ENCODE assay signal across 13 cellular contexts in genomic region chr3:52121813-52122212, GRCh38. TPM values are rescaled to one million over a fixed set of nuclear protein-coding genes. Genes with fewer than 3 reads are reported as not detected.
A peak's percentile ranks its signal among the peaks of the same experiment; 100 is the strongest.
DNase-seq lines count a peak whose midpoint lies in the region; ATAC-seq, FAIRE-seq and TF ChIP-seq lines count a peak whose summit lies in the region.
"Had no signal": no experiment of that assay in that cellular context is flagged by ENCODE, and none has a peak within 500 bp of the region (broad histone marks: within the 10 kb centered on the region; RNA-seq: fewer than 3 reads in every experiment).

No MANE protein-coding gene starts in this region.

- no peak for TF ChIP-seq POLR2A in right lobe of liver (IDR thresholded peaks at IDR 0.05)
- no peak for TF ChIP-seq POLR2A in HepG2 (IDR thresholded peaks at IDR 0.05; ENCODE audit: insufficient read depth in 1 of 2, low read depth in 2 of 2, low read length in 2 of 2)

- CTCF ChIA-PET in HepG2 (lab: Yijun Ruan, JAX; ENCODE audit: low intra/inter-chr PET ratio, low total read pairs) = interaction anchor here (3.6 kb wide), 1 partner anchor 119 kb away, joined by 62 read pairs; no protein-coding TSS in a partner anchor

- H3K4me2 ChIP-seq in HepG2 (ENCODE audit: low read depth, low read length) = no peak overlapping the region

- H3K27me3 ChIP-seq in right lobe of liver (no peaks in the 10 kb centered on the region), HepG2 (ENCODE audit: control insufficient read depth in 1 of 2, insufficient read depth in 2 of 2, low read length in 2 of 2) (no peaks in the 10 kb centered on the region), ascending aorta (no peaks in the 10 kb centered on the region)
- H3K27me3 ChIP-seq: foreskin keratinocyte had no signal

- H3K4me1 ChIP-seq in right lobe of liver = no peaks in the 10 kb centered on the region
- no peaks in the 10 kb centered on the region for H3K4me1 ChIP-seq in HepG2 (ENCODE audit: insufficient read depth, low read length)
- H3K4me1 ChIP-seq in ascending aorta = peaks cover 0 to 6% of the 10 kb centered on the region in 2 donors

- H3K9me3 ChIP-seq in right lobe of liver (no peaks in the 10 kb centered on the region), HepG2 (ENCODE audit: low read length) (no peaks in the 10 kb centered on the region), ascending aorta (no peaks in the 10 kb centered on the region)

- H3K9ac ChIP-seq in HepG2 (ENCODE audit: insufficient read depth, low read depth, low read length) = no peak overlapping the region

- H3K36me3 Mint-ChIP-seq in naive B cell = no peaks in the 10 kb centered on the region

- peak in 1 of 3 donors; percentile 53 for DNase-seq in right lobe of liver
- no peak for DNase-seq in HepG2 (ENCODE audit: low spot score)
- no peak for DNase-seq in ascending aorta (ENCODE audit: low spot score in 2 of 2)
- DNase-seq in naive B cell = peak; percentile 31
- DNase-seq in LoVo (ENCODE audit: low spot score) = no peak
- DNase-seq in DMS79 (lab: John Stamatoyannopoulos, UW) = no peak
- DNase-seq: foreskin keratinocyte, mammary epithelial cell, NCI-H1105 had no signal

- no peak for TF ChIP-seq RAD21 in HepG2 (CRISPR knock-in tag; IDR thresholded peaks at IDR 0.05)

- no peaks in the 10 kb centered on the region for H3K79me2 ChIP-seq in HepG2 (ENCODE audit: insufficient read depth, low read length)

- H3K4me3 ChIP-seq in right lobe of liver = no peak overlapping the region
- no peak overlapping the region for H3K4me3 ChIP-seq in HepG2 (replicated peaks in 1 of 3; ENCODE audit: insufficient read depth in 1 of 3, low read depth in 2 of 3, low read length in 3 of 3)
- H3K4me3 ChIP-seq in ascending aorta = no peak overlapping the region

- POLR2A ChIA-PET in HepG2 (lab: Yijun Ruan, JAX) = no interaction called here

- peak overlapping the region in 7 of 8 donors; percentile 30 to 94 (median 71) for H3K4me3 Mint-ChIP-seq in naive B cell

- H3K27ac ChIP-seq in right lobe of liver = peak overlapping the region in 1 of 3 donors; percentile 43
- no peak overlapping the region for H3K27ac ChIP-seq in HepG2 (ENCODE audit: extremely low read length, insufficient read depth, low read length)
- H3K27ac ChIP-seq in ascending aorta = peak overlapping the region; percentile 13 to 69

- H2AFZ ChIP-seq in HepG2 (ENCODE audit: low read length) = no peak overlapping the region

- peaks cover 24 to 39% (median 34%) of the 10 kb centered on the region in 3 donors for H3K4me1 Mint-ChIP-seq in naive B cell

- BruUV-seq in HepG2 (replicated peaks; lab: Mats Ljungman, UMichigan) = no TSS peak

- H3K27ac Mint-ChIP-seq in naive B cell = peak overlapping the region; percentile 80 to 94 (median 90)

- no peaks in the 10 kb centered on the region for H3K36me3 ChIP-seq in right lobe of liver
- peaks cover 12 to 49% of the 10 kb centered on the region in 2 experiments; a peak in 4 of 5 replicates for H3K36me3 ChIP-seq in HepG2 (replicated peaks in 1 of 2; ENCODE audit: control insufficient read depth in 1 of 2, insufficient read depth in 2 of 2, low read length in 2 of 2)
- no peaks in the 10 kb centered on the region for H3K36me3 ChIP-seq in ascending aorta

- intact Hi-C loops in right lobe of liver (cut with DNase I) (loop anchor here in 1 of 2 donors (5.0 kb wide), 2 partner anchors 70 to 120 kb away; no protein-coding TSS in a partner anchor), HepG2 (cut with micrococcal nuclease; ENCODE audit: unreplicated experiment) (no loop called here), ascending aorta (cut with DNase I) (loop anchor here (2.0 to 5.0 kb wide), 2 partner anchors 31 to 50 kb away; no protein-coding TSS in a partner anchor)

- 45% methylated on average over 4 of the region's 6 CpGs for WGBS in right lobe of liver (ENCODE audit: insufficient coverage, low coverage, low lambda C conversion rate, missing lambda C conversion rate)
- WGBS in HepG2 (ENCODE audit: low lambda C conversion rate) = 80% methylated on average over 4 of the region's 6 CpGs

- H3K27me3 Mint-ChIP-seq in naive B cell = no peaks in the 10 kb centered on the region

- no peaks in the 10 kb centered on the region for H3K9me3 Mint-ChIP-seq in naive B cell

- in situ Hi-C loops in HepG2 (cut with HindIII; ENCODE audit: extremely low pct_ligation_motif_present, low pct_unique_long_range_greater_than_20kb) = no loop called here

- FAIRE-seq in HepG2 (lab: Jason Lieb, UNC) = no peak
- FAIRE-seq: colon, TTC549 had no signal

- no peaks in the 10 kb centered on the region for H4K20me1 ChIP-seq in HepG2 (ENCODE audit: insufficient read depth, low read length)

- TF ChIP-seq CTCF in right lobe of liver (IDR thresholded peaks at IDR 0.05) (no peak), HepG2 (CRISPR knock-in tag; IDR thresholded peaks at IDR 0.05) (no peak), ascending aorta (IDR thresholded peaks at IDR 0.05) (no peak)

- ATAC-seq in right lobe of liver = peak; percentile 5 to 48 (median 39)
- ATAC-seq in HepG2 = no peak
- ATAC-seq in naive B cell (ENCODE audit: low read depth in 2 of 2) = peak; percentile 52 to 63
- no peak for ATAC-seq in GM21528 (IDR thresholded peaks at IDR 0.05; ENCODE audit: low FRiP score, unreplicated experiment)
- ATAC-seq in GM18517 (IDR thresholded peaks at IDR 0.05; ENCODE audit: unreplicated experiment) = no peak

- TF ChIP-seq EP300 in HepG2 (IDR thresholded peaks at IDR 0.05; ENCODE audit: low read depth in 2 of 2, low read length in 2 of 2) (no peak), HepG2 (CRISPR knock-in tag; IDR thresholded peaks at IDR 0.05; ENCODE audit: borderline replicate concordance) (no peak)

TF ChIP-seq in HepG2, 621 proteins besides CTCF, POLR2A, EP300 and RAD21:
- no peak for TF ChIP-seq MAFG (CRISPR knock-in tag; IDR thresholded peaks at IDR 0.05)
- TF ChIP-seq USF2 (IDR thresholded peaks at IDR 0.05; ENCODE audit: low read depth, low read length) = no peak
- no peak for TF ChIP-seq USF2 (CRISPR knock-in tag; IDR thresholded peaks at IDR 0.05; ENCODE audit: borderline replicate concordance)
- TF ChIP-seq RXRB (CRISPR knock-in tag; IDR thresholded peaks at IDR 0.05; ENCODE audit: borderline replicate concordance) = no peak
- no peak for TF ChIP-seq HIVEP1 (CRISPR knock-in tag; IDR thresholded peaks at IDR 0.05)

RNA-seq across cellular contexts. Expression of gene POC1A, which starts 32.4 kb away (rescaled TPM):
- total RNA-seq in right lobe of liver (1 to 10 TPM; 2.0 to 4.3 (median 3.2) TPM), HepG2 (2016; rRNA removed; fragmentation: Illumina TruSeq; extraction: Trizol) (20.0 and 22.5 TPM in 2 replicates), ascending aorta (not detected)
- 13.9 and 15.5 TPM in 2 replicates for total RNA-seq in HepG2 (2016; cell fraction: cytosol; rRNA removed; fragmentation: Illumina TruSeq; extraction: Trizol; ENCODE audit: low read depth)
- total RNA-seq in HepG2 (2016; cell fraction: insoluble cytoplasmic fraction; rRNA removed; fragmentation: Illumina TruSeq; extraction: Trizol) = 20.6 and 21.0 TPM in 2 replicates
- total RNA-seq in HepG2 (2016; cell fraction: membrane; rRNA removed; fragmentation: Illumina TruSeq; extraction: Trizol) = 24.6 and 24.9 TPM in 2 replicates
- total RNA-seq in HepG2 (2016; cell fraction: nucleus; rRNA removed; fragmentation: Illumina TruSeq; extraction: Trizol) = 11.2 and 11.3 TPM in 2 replicates
- polyA plus RNA-seq in HepG2 (2011; rRNA removed) (12.6 and 14.6 TPM in 2 replicates), naive B cell (ENCODE audit: low read depth in 6 of 6) (1 to 10 TPM; 1.2 to 4.9 (median 1.6) TPM)
- 9.9 and 16.4 TPM in 2 replicates for polyA plus RNA-seq in HepG2 (2011; cell fraction: cytosol; rRNA removed)
- polyA plus RNA-seq in HepG2 (2011; cell fraction: nucleus; rRNA removed) = 9.4 and 12.5 TPM in 2 replicates
- 5.8 and 9.6 TPM in 2 replicates for polyA plus RNA-seq in HepG2 (2012)
- polyA plus RNA-seq in HepG2 (2016; cell fraction: cytosol; fragmentation: Illumina TruSeq; extraction: Trizol; ENCODE audit: low read depth) = 18.4 and 20.8 TPM in 2 replicates
- polyA plus RNA-seq in HepG2 (2016; cell fraction: insoluble cytoplasmic fraction; fragmentation: Illumina TruSeq; extraction: Trizol; ENCODE audit: low read depth) = 22.6 and 26.9 TPM in 2 replicates
- polyA plus RNA-seq in HepG2 (2016; cell fraction: membrane; fragmentation: Illumina TruSeq; extraction: Trizol; ENCODE audit: low read depth) = 23.5 and 25.2 TPM in 2 replicates
- polyA plus RNA-seq in HepG2 (2016; cell fraction: nucleus; fragmentation: Illumina TruSeq; extraction: Trizol; ENCODE audit: insufficient read depth, low read depth) = 16.5 and 16.9 TPM in 2 replicates
- 35.8 and 64.7 TPM in 2 replicates for polyA minus RNA-seq in HepG2 (2011; rRNA and poly(A)+ RNA removed; ENCODE audit: low replicate concordance)
- 4.6 and 7.1 TPM in 2 replicates for polyA minus RNA-seq in HepG2 (2011; cell fraction: cytosol; rRNA and poly(A)+ RNA removed)
- polyA minus RNA-seq in HepG2 (2011; cell fraction: nucleus; rRNA and poly(A)+ RNA removed) = 8.0 TPM in 2 replicates

Comparison
In these comparisons a context has a peak if more than half of its experiments do, and no peak if none do; other contexts are left out.
1. ATAC-seq: peak in right lobe of liver (4 of 4) and naive B cell (2 of 2); none in HepG2 (single experiment), GM21528 (single experiment) and GM18517 (single experiment).